In genomic region chr22:41816241-41816640, GRCh38 we compare ENCODE assay signal across 21 cellular contexts.
"Had no signal": no experiment of that assay in that cellular context is flagged by ENCODE, and none has a peak within 500 bp of the region (broad histone marks: within the 10 kb centered on the region; RNA-seq: fewer than 3 reads in every experiment).

No MANE protein-coding gene starts in this region.

- H3K9me3 ChIP-seq: ascending aorta, sigmoid colon, spleen, testis, upper lobe of left lung had no signal

- FAIRE-seq: keratinocyte had no signal

- H3K27me3 ChIP-seq: ascending aorta, brain microvascular endothelial cell, sigmoid colon, spleen, testis, upper lobe of left lung had no signal

- H3K27ac ChIP-seq: ascending aorta, brain microvascular endothelial cell, sigmoid colon, spleen, testis, upper lobe of left lung had no signal

- H3K4me1 ChIP-seq: ascending aorta, sigmoid colon, spleen, testis, upper lobe of left lung had no signal

- H3K4me3 ChIP-seq: ascending aorta, sigmoid colon, spleen, testis, upper lobe of left lung had no signal

- DNase-seq: activated CD4-positive, alpha-beta T cell treated with anti-CD3 and anti-CD28 coated beads, Interleukin-2, amount 10 ng/mL, durations not matched to agents 7 days and 5 days; activated CD8-positive, alpha-beta memory T cell treated with anti-CD3 and anti-CD28 coated beads, Interleukin-2, amount 10 ng/mL, durations not matched to agents 7 days and 5 days; activated CD8-positive, alpha-beta T cell treated with anti-CD3 and anti-CD28 coated beads for 36 hours; activated gamma-delta T cell treated with Interleukin-2 at 50 U/mL for 16 hours; activated T-cell treated with anti-CD3 and anti-CD28 coated beads for 4 hours; brain microvascular endothelial cell; caudate nucleus; effector CD8-positive, alpha-beta T cell; erythroblast; foreskin fibroblast; left colon; naive B cell; sigmoid colon; spleen; stimulated activated CD4-positive, alpha-beta T cell treated with anti-CD3 and anti-CD28 coated beads, Interleukin-4, amount 100 ng/mL, for 1 hour; stimulated activated naive CD4-positive, alpha-beta T cell; testis; upper lobe of left lung had no signal

- ATAC-seq: activated CD4-positive, CD25-positive, alpha-beta regulatory T cell treated with anti-CD3 and anti-CD28 coated beads, Interleukin-2, amount 50 U/mL, for 24 hours; activated CD8-positive, alpha-beta memory T cell treated with anti-CD3 and anti-CD28 coated beads, Interleukin-2, amount 10 ng/mL, durations not matched to agents 7 days and 5 days; activated CD8-positive, alpha-beta T cell treated with anti-CD3 and anti-CD28 coated beads for 36 hours; left colon had no signal
